24 cellular contexts compared by ENCODE assay signal in genomic region chr3:122391674-122392446, GRCh38. TPM values are rescaled to one million over a fixed set of nuclear protein-coding genes. Genes with fewer than 3 reads are reported as not detected.
DNase-seq lines count a peak whose midpoint lies in the region; ATAC-seq and TF ChIP-seq lines count a peak whose summit lies in the region.
"Had no signal": no experiment of that assay in that cellular context is flagged by ENCODE, and none has a peak within 500 bp of the region (broad histone marks: within the 10 kb centered on the region; RNA-seq: fewer than 3 reads in every experiment).

No MANE protein-coding gene starts in this region.

- peak overlapping the region in 1 of 2 donors; percentile 1 for H3K9ac ChIP-seq in liver (ENCODE audit: low read depth in 1 of 2, low read length in 2 of 2)
- no peak overlapping the region for H3K9ac ChIP-seq in smooth muscle cell (ENCODE audit: low read depth)
- H3K9ac ChIP-seq: BLaER1 had no signal

- H3K4me1 ChIP-seq in liver (ENCODE audit: control insufficient read depth in 4 of 4, insufficient read depth in 4 of 4, low read length in 3 of 4), result peaks cover 6 to 45% (median 40%) of the 10 kb centered on the region in 4 donors
- H3K4me1 ChIP-seq in smooth muscle cell (ENCODE audit: low read depth), result peaks cover 22% of the 10 kb centered on the region
- H3K4me1 ChIP-seq in CD8-positive, alpha-beta T cell (ENCODE audit: insufficient read depth, low read length), result no peaks in the 10 kb centered on the region
- H3K4me1 ChIP-seq: A549, Peyer's patch had no signal

- TF ChIP-seq CTCF in VCaP (conservative IDR thresholded peaks at IDR 0.05) (no peak), liver (IDR thresholded peaks at IDR 0.05; ENCODE audit: low read depth, low read length, missing input control) (no peak), smooth muscle cell (IDR thresholded peaks at IDR 0.05; ENCODE audit: borderline replicate concordance, insufficient read depth, poor library complexity, severe bottlenecking) (no peak)
- no peak for TF ChIP-seq CTCF in CD8-positive, alpha-beta T cell (IDR thresholded peaks at IDR 0.05)

- H3K9me3 Mint-ChIP-seq in activated naive CD4-positive, alpha-beta T cell treated with anti-CD3 and anti-CD28 coated beads, Interleukin-2, amount 50 U/mL, for 24 hours, result no peaks in the 10 kb centered on the region
- H3K9me3 Mint-ChIP-seq in CD8-positive, alpha-beta T cell, result no peaks in the 10 kb centered on the region
- H3K9me3 Mint-ChIP-seq: CD4-positive, alpha-beta memory T cell; GM23338 had no signal

- H3K27me3 Mint-ChIP-seq in activated naive CD4-positive, alpha-beta T cell treated with anti-CD3 and anti-CD28 coated beads, Interleukin-2, amount 50 U/mL, for 24 hours, result no peaks in the 10 kb centered on the region
- no peaks in the 10 kb centered on the region for H3K27me3 Mint-ChIP-seq in CD8-positive, alpha-beta T cell (ENCODE audit: low read depth)
- H3K27me3 Mint-ChIP-seq: CD4-positive, alpha-beta memory T cell had no signal

- TF ChIP-seq RAD21 in liver (IDR thresholded peaks at IDR 0.05), result peak; percentile 33 to 59

- no peak overlapping the region for H3K4me3 ChIP-seq in liver (ENCODE audit: low read depth in 1 of 3, low read length in 3 of 3)
- H3K4me3 ChIP-seq in smooth muscle cell, result no peak overlapping the region
- no peak overlapping the region for H3K4me3 ChIP-seq in CD8-positive, alpha-beta T cell (ENCODE audit: low read depth, low read length)
- H3K4me3 ChIP-seq: A549, BLaER1, GM12878, GM23338, Peyer's patch had no signal

- H2AFZ ChIP-seq in smooth muscle cell (ENCODE audit: low read depth), result no peak overlapping the region
- H2AFZ ChIP-seq: GM23338 had no signal

- H3K27ac ChIP-seq in VCaP (peak overlapping the region; percentile 29; the same call in 1 of the 2 replicates), liver (ENCODE audit: low read depth in 1 of 2, low read length in 2 of 2) (peak overlapping the region in 1 of 2 donors; percentile 8), smooth muscle cell (ENCODE audit: low read depth) (peak overlapping the region; percentile 87)
- H3K27ac ChIP-seq in CD8-positive, alpha-beta T cell (ENCODE audit: low read depth, low read length), result no peak overlapping the region
- H3K27ac ChIP-seq: A549, BLaER1, Peyer's patch had no signal

- peak overlapping the region; percentile 41 for H3K27ac Mint-ChIP-seq in activated naive CD4-positive, alpha-beta T cell treated with anti-CD3 and anti-CD28 coated beads, Interleukin-2, amount 50 U/mL, for 24 hours
- H3K27ac Mint-ChIP-seq in CD8-positive, alpha-beta T cell, result no peak overlapping the region
- H3K27ac Mint-ChIP-seq: GM23338 had no signal

- peaks cover 34% of the 10 kb centered on the region for H4K20me1 ChIP-seq in smooth muscle cell (ENCODE audit: low read depth)

- peaks cover 8% of the 10 kb centered on the region for H3K36me3 Mint-ChIP-seq in activated naive CD4-positive, alpha-beta T cell treated with anti-CD3 and anti-CD28 coated beads, Interleukin-2, amount 50 U/mL, for 24 hours
- H3K36me3 Mint-ChIP-seq in CD8-positive, alpha-beta T cell, result peaks cover 26% of the 10 kb centered on the region

- H3K4me3 Mint-ChIP-seq in activated naive CD4-positive, alpha-beta T cell treated with anti-CD3 and anti-CD28 coated beads, Interleukin-2, amount 50 U/mL, for 24 hours, result no peak overlapping the region
- no peak overlapping the region for H3K4me3 Mint-ChIP-seq in CD8-positive, alpha-beta T cell
- H3K4me3 Mint-ChIP-seq: CD4-positive, alpha-beta memory T cell; GM23338 had no signal

- H3K27me3 ChIP-seq in liver (ENCODE audit: control insufficient read depth in 4 of 4, insufficient read depth in 4 of 4, low read length in 3 of 4) (no peaks in the 10 kb centered on the region), smooth muscle cell (ENCODE audit: low read depth) (no peaks in the 10 kb centered on the region)
- no peaks in the 10 kb centered on the region for H3K27me3 ChIP-seq in CD8-positive, alpha-beta T cell (ENCODE audit: insufficient read depth, low read length)
- H3K27me3 ChIP-seq: BLaER1, Peyer's patch had no signal

- H3K4me2 ChIP-seq in smooth muscle cell, result no peak overlapping the region
- H3K4me2 ChIP-seq: A549, BLaER1, GM23338 had no signal

- H3K9me3 ChIP-seq in liver (ENCODE audit: control insufficient read depth in 4 of 4, low read length in 3 of 4) (no peaks in the 10 kb centered on the region), smooth muscle cell (replicated peaks; ENCODE audit: low read depth) (no peaks in the 10 kb centered on the region)
- no peaks in the 10 kb centered on the region for H3K9me3 ChIP-seq in CD8-positive, alpha-beta T cell (ENCODE audit: low read length)
- H3K9me3 ChIP-seq: A549, BLaER1, Peyer's patch had no signal

- no peaks in the 10 kb centered on the region for H3K36me3 ChIP-seq in liver (ENCODE audit: control insufficient read depth in 4 of 4, insufficient read depth in 3 of 4, low read depth in 1 of 4, low read length in 3 of 4)
- H3K36me3 ChIP-seq in smooth muscle cell (ENCODE audit: low read depth), result no peaks in the 10 kb centered on the region
- no peaks in the 10 kb centered on the region for H3K36me3 ChIP-seq in CD8-positive, alpha-beta T cell (ENCODE audit: insufficient read depth, low read length)

- POLR2A ChIA-PET in CD8-positive, alpha-beta T cell (lab: Charles Lee), result no interaction called here

- ATAC-seq in CD8-positive, alpha-beta T cell, result no peak
- ATAC-seq: A549, GM12878, GM23338 had no signal

- no peak for DNase-seq in activated naive CD4-positive, alpha-beta T cell (lab: John Stamatoyannopoulos, UW)
- DNase-seq in smooth muscle cell (lab: John Stamatoyannopoulos, UW; ENCODE audit: unreplicated experiment) (no peak), amniotic stem cell (lab: John Stamatoyannopoulos, UW) (no peak), DMS79 (lab: John Stamatoyannopoulos, UW) (no peak)
- DNase-seq in CD8-positive, alpha-beta T cell, result no peak
- DNase-seq: Calu3; CD4-positive, alpha-beta memory T cell; EL; HCEC 1CT; KBM-7; MV-4-11; NCI-H1417; NCI-H1930; NCI-H2171; NCI-H526 treated with DMSO at 0.1 percent for 48 hours; NK-92 treated with Interleukin-12 subunit alpha and Interleukin-12 subunit beta, amount 100 ng/mL, for 24 hours; Peyer's patch had no signal

- H3K4me1 Mint-ChIP-seq in activated naive CD4-positive, alpha-beta T cell treated with anti-CD3 and anti-CD28 coated beads, Interleukin-2, amount 50 U/mL, for 24 hours, result peaks cover 50% of the 10 kb centered on the region
- H3K4me1 Mint-ChIP-seq in CD8-positive, alpha-beta T cell (ENCODE audit: low read depth), result peaks cover 20% of the 10 kb centered on the region

- intact Hi-C loops in CD8-positive, alpha-beta T cell (cut with DNase I, micrococcal nuclease), result loop anchor here in 1 of 2 experiments (1.0 to 5.0 kb wide), 4 partner anchors 8 to 635 kb away; partner anchors contain the start of genes FAM162A and SEMA5B

- peaks cover 28% of the 10 kb centered on the region for H3F3A ChIP-seq in smooth muscle cell (ENCODE audit: low read depth)

- 33% methylated on average over 2 of the region's 2 CpGs for WGBS in liver
- 71% methylated on average over 2 of the region's 2 CpGs for WGBS in smooth muscle cell (ENCODE audit: low lambda C conversion rate)

- CTCF ChIA-PET in CD8-positive, alpha-beta T cell (lab: Charles Lee), result interaction anchor here (5.3 kb wide), 1 partner anchor 287 kb away, joined by 29 read pairs; the partner anchor contains the start of gene PARP14

- H3K79me2 ChIP-seq in smooth muscle cell (ENCODE audit: low read depth), result peaks cover 23% of the 10 kb centered on the region

TF ChIP-seq in liver, 16 proteins besides CTCF, POLR2A, EP300 and RAD21 (continues in another document):
- TF ChIP-seq NR2F2 (IDR thresholded peaks at IDR 0.05), result no peak
- peak in 1 of 2 donors; percentile 16 for TF ChIP-seq EGR1 (IDR thresholded peaks at IDR 0.05; ENCODE audit: low read depth in 2 of 2)
- TF ChIP-seq REST (IDR thresholded peaks at IDR 0.05), result no peak
- no peak for TF ChIP-seq FOXA2 (IDR thresholded peaks at IDR 0.05)

RNA-seq across cellular contexts. Expression of gene FAM162A, which starts 7.9 kb away (rescaled TPM):
- total RNA-seq in liver, result 10 to 100 TPM; 16.6 to 17.4 TPM
- polyA plus RNA-seq in liver, result 100 to 1,000 TPM in 1 of 2 donors, 10 to 100 TPM in 1; 41.7 to 160 TPM
- 108 and 117 TPM in 2 replicates for total RNA-seq in smooth muscle cell
- polyA plus RNA-seq in smooth muscle cell, result 209 and 219 TPM in 2 replicates
- 10 to 100 TPM; 36.9 to 38.2 TPM for total RNA-seq in CD8-positive, alpha-beta T cell

RNA-seq across cellular contexts. Expression of gene MIX23, which starts 8.8 kb away (rescaled TPM):
- total RNA-seq in liver, result 10 to 100 TPM; 14.0 to 17.4 TPM
- polyA plus RNA-seq in liver, result 10 to 100 TPM; 16.1 to 19.6 TPM
- total RNA-seq in smooth muscle cell, result 48.8 and 62.2 TPM in 2 replicates
- polyA plus RNA-seq in smooth muscle cell, result 43.4 and 54.8 TPM in 2 replicates
- 10 to 100 TPM; 17.2 to 18.2 TPM for total RNA-seq in CD8-positive, alpha-beta T cell

RNA-seq across cellular contexts. Expression of gene WDR5B, which starts 24.0 kb away (rescaled TPM):
- total RNA-seq in liver (1 to 10 TPM; 2.3 to 3.7 TPM), smooth muscle cell (5.2 and 8.1 TPM in 2 replicates)
- polyA plus RNA-seq in liver (1 to 10 TPM; 1.8 TPM), smooth muscle cell (1.6 and 1.8 TPM in 2 replicates)
- total RNA-seq in CD8-positive, alpha-beta T cell, result 1 to 10 TPM; 1.9 to 2.7 TPM
